16 cellular contexts compared by ENCODE assay signal in the genomic region with DNA sequence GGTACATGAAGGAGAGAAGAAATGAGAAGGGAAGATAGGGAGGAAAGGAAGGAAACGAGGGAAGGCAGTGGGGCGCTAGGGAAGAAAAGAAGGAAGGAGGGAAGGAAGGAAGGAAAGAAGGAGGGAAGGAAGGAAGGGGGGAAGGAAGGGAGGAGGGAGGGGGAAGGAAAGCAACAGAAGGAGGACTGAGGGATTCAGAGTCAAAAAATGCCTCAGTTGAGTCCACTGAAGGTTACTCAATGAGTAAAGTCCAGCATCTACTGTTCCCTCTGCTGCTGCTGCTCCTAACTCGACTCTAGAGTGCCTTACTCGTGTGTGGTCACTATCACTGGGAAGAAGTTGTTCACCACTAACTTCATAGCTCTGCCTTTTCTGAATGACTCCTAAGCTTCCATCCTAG. TPM values are rescaled to one million over a fixed set of nuclear protein-coding genes. Genes with fewer than 3 reads are reported as not detected.
A peak's percentile ranks its signal among the peaks of the same experiment; 100 is the strongest.
DNase-seq lines count a peak whose midpoint lies in the region; TF ChIP-seq lines count a peak whose summit lies in the region.
"Had no signal": no experiment of that assay in that cellular context is flagged by ENCODE, and none has a peak within 500 bp of the region (broad histone marks: within the 10 kb centered on the region; RNA-seq: fewer than 3 reads in every experiment).

No MANE protein-coding gene starts in this region.

- POLR2A ChIA-PET in Caco-2 (lab: Charles Lee) = no interaction called here

- H4K20me1 ChIP-seq in GM23248 (ENCODE audit: insufficient read depth) (no peaks in the 10 kb centered on the region), osteoblast (ENCODE audit: insufficient read depth, low read length) (no peaks in the 10 kb centered on the region)

- H3K9ac ChIP-seq in GM23248 = no peak overlapping the region

- no peaks in the 10 kb centered on the region for H3K9me3 Mint-ChIP-seq in Caco-2 (ENCODE audit: unreplicated experiment)

- no peaks in the 10 kb centered on the region for H3K9me2 ChIP-seq in GM23248 (ENCODE audit: insufficient read depth)

- in situ Hi-C loops in GM23248 (cut with MboI) = no loop called here

- no peaks in the 10 kb centered on the region for H3K9me3 ChIP-seq in GM23248 (ENCODE audit: low read depth)
- no peaks in the 10 kb centered on the region for H3K9me3 ChIP-seq in WERI-Rb-1 (ENCODE audit: severe bottlenecking)
- H3K9me3 ChIP-seq in iPS DF 6.9 (ENCODE audit: control insufficient read depth, insufficient read depth, low read length) = no peaks in the 10 kb centered on the region
- H3K9me3 ChIP-seq in osteoblast (ENCODE audit: low read depth, low read length) = no peaks in the 10 kb centered on the region
- H3K9me3 ChIP-seq in Caco-2 = no peaks in the 10 kb centered on the region

- H3K79me2 ChIP-seq in GM23248 (ENCODE audit: insufficient read depth) (no peaks in the 10 kb centered on the region), osteoblast (ENCODE audit: insufficient read depth, low read length) (no peaks in the 10 kb centered on the region)

- peak overlapping the region; percentile 43 for H3K4me2 ChIP-seq in GM23248 (ENCODE audit: unreplicated experiment)
- no peak overlapping the region for H3K4me2 ChIP-seq in osteoblast (ENCODE audit: insufficient read depth, low read length)

- H3K4me3 ChIP-seq in GM23248 = no peak overlapping the region
- peak overlapping the region; percentile 89 for H3K4me3 ChIP-seq in WERI-Rb-1 (ENCODE audit: low read depth, low read length)
- peak overlapping the region; percentile 80; the same call in 1 of the 2 replicates for H3K4me3 ChIP-seq in iPS DF 6.9 (ENCODE audit: low read length)
- H3K4me3 ChIP-seq in osteoblast (ENCODE audit: insufficient read depth, low read length) = no peak overlapping the region
- no peak overlapping the region for H3K4me3 ChIP-seq in Caco-2 (ENCODE audit: low read depth, low read length)

- 48 to 51% methylated on average over 4 of the region's 4 CpGs for WGBS in GM23248 (ENCODE audit: low coverage in 1 of 2, low lambda C conversion rate in 2 of 2, missing lambda C conversion rate in 2 of 2), 2 experiments
- WGBS in iPS DF 6.9 (ENCODE audit: insufficient coverage, insufficient read length) = no CpG with 5 or more reads among the region's 4 CpGs

- H3K36me3 ChIP-seq in GM23248 (ENCODE audit: low read depth) (no peaks in the 10 kb centered on the region), WERI-Rb-1 (no peaks in the 10 kb centered on the region), iPS DF 6.9 (ENCODE audit: control insufficient read depth, insufficient read depth, low read length) (no peaks in the 10 kb centered on the region), osteoblast (ENCODE audit: insufficient read depth, low read length) (no peaks in the 10 kb centered on the region), Caco-2 (ENCODE audit: control insufficient read depth, insufficient read depth, low read length) (no peaks in the 10 kb centered on the region)

- no peak for DNase-seq in GM23248
- no peak for DNase-seq in WERI-Rb-1
- DNase-seq in iPS DF 6.9 (ENCODE audit: low read depth, low spot score) = no peak
- DNase-seq in osteoblast (ENCODE audit: insufficient read length, low spot score, missing footprints) = peak; percentile 54
- DNase-seq in NCI-H69 (lab: John Stamatoyannopoulos, UW) = no peak
- DNase-seq in NCI-H526 (lab: John Stamatoyannopoulos, UW) = no peak
- no peak for DNase-seq in Caco-2
- DNase-seq: activated CD4-positive, alpha-beta T cell treated with anti-CD3 and anti-CD28 coated beads for 48 hours; activated effector memory CD4-positive, alpha-beta T cell treated with anti-CD3 and anti-CD28 coated beads, Interleukin-2, amount 50 U/mL, for 16 hours; AML-193; hippocampal formation; left cardiac atrium; occipital lobe; RPMI8226; stimulated activated CD4-positive, alpha-beta T cell treated with anti-CD3 and anti-CD28 coated beads, Interleukin-4, amount 100 ng/mL, for 1 hour had no signal

- H3K36me3 Mint-ChIP-seq in Caco-2 (ENCODE audit: insufficient read depth, unreplicated experiment) = no peaks in the 10 kb centered on the region

- H2AFZ ChIP-seq in GM23248 (no peak overlapping the region), osteoblast (ENCODE audit: low read length) (no peak overlapping the region)

- H3K27ac ChIP-seq in GM23248 (no peak overlapping the region), WERI-Rb-1 (peak overlapping the region; percentile 76), iPS DF 6.9 (ENCODE audit: low read length) (no peak overlapping the region), osteoblast (ENCODE audit: low read depth, low read length) (no peak overlapping the region)

- intact Hi-C loops in Caco-2 (cut with micrococcal nuclease; ENCODE audit: unreplicated experiment) = no loop called here

- H3K27me3 Mint-ChIP-seq in Caco-2 (ENCODE audit: insufficient read depth, unreplicated experiment) = peaks cover 16% of the 10 kb centered on the region

- H3K27me3 ChIP-seq in GM23248 (replicated peaks; ENCODE audit: insufficient read depth) (peaks cover 19% of the 10 kb centered on the region; the same call in 1 of the 2 replicates), WERI-Rb-1 (ENCODE audit: insufficient read depth, low read depth, severe bottlenecking) (peaks cover 6% of the 10 kb centered on the region), iPS DF 6.9 (ENCODE audit: control insufficient read depth, insufficient read depth, low read length) (no peaks in the 10 kb centered on the region), osteoblast (ENCODE audit: insufficient read depth, low read length) (no peaks in the 10 kb centered on the region), Caco-2 (replicated peaks; ENCODE audit: control insufficient read depth, insufficient read depth, low read length) (no peaks in the 10 kb centered on the region)

- CTCF ChIA-PET in Caco-2 (lab: Charles Lee) = no interaction called here

- TF ChIP-seq CTCF in WERI-Rb-1 (IDR thresholded peaks at IDR 0.05; ENCODE audit: low read depth, low read length) (no peak), osteoblast (IDR thresholded peaks at IDR 0.05; ENCODE audit: extremely low read depth, low read depth, low read length) (no peak), Caco-2 (IDR thresholded peaks at IDR 0.05; ENCODE audit: insufficient read depth in 1 of 2, low read depth in 1 of 2, low read length in 1 of 2, severe bottlenecking in 1 of 2, unreplicated experiment in 1 of 2) (no peak)

- no peaks in the 10 kb centered on the region for H3K4me1 Mint-ChIP-seq in Caco-2 (ENCODE audit: low read depth, unreplicated experiment)

- H3K4me1 ChIP-seq in GM23248 (ENCODE audit: insufficient read depth) = no peaks in the 10 kb centered on the region
- peaks cover 1% of the 10 kb centered on the region; the same call in 1 of the 2 replicates for H3K4me1 ChIP-seq in iPS DF 6.9 (ENCODE audit: control insufficient read depth, insufficient read depth, low read length)
- H3K4me1 ChIP-seq in osteoblast (ENCODE audit: insufficient read depth, low read length) = no peaks in the 10 kb centered on the region
- H3K4me1 ChIP-seq in Caco-2 = no peaks in the 10 kb centered on the region

- H3K4me3 Mint-ChIP-seq in Caco-2 (ENCODE audit: unreplicated experiment) = no peak overlapping the region

- no peak overlapping the region for H3K27ac Mint-ChIP-seq in Caco-2 (ENCODE audit: unreplicated experiment)

- no peaks in the 10 kb centered on the region for H3F3A ChIP-seq in GM23248 (ENCODE audit: insufficient read depth)

- no TSS peak for BruUV-seq in Caco-2 (replicated peaks; lab: Mats Ljungman, UMichigan)

RNA-seq across cellular contexts. Expression of a gene that starts 33.8 kb away (rescaled TPM):
- total RNA-seq in GM23248 (2014; rRNA removed; shearing (Covaris generic)) = 0.25 and 3.2 TPM in 2 replicates
- 0.65 and 0.82 TPM in 2 replicates for polyA plus RNA-seq in GM23248 (2016; fragmentation: Nextera tagmentation; extraction: Ambion mirVana)
- 0.36 and 1.2 TPM in 2 replicates for total RNA-seq in osteoblast
- 0.41 and 0.67 TPM in 2 replicates for total RNA-seq in Caco-2 (2022)
- total RNA-seq: HT-29 had no signal

Comparison
In these comparisons a context has a peak if more than half of its experiments do, and no peak if none do; other contexts are left out.
1. H3K4me3 ChIP-seq: peak in WERI-Rb-1 (single experiment) and iPS DF 6.9 (single experiment); none in GM23248 (single experiment), osteoblast (single experiment) and Caco-2 (single experiment).